19 cellular contexts compared by ENCODE assay signal in genomic region chr13:75763511-75763910, GRCh38.
DNase-seq lines count a peak whose midpoint lies in the region; ATAC-seq lines count a peak whose summit lies in the region.
"Had no signal": no experiment of that assay in that cellular context is flagged by ENCODE, and none has a peak within 500 bp of the region (broad histone marks: within the 10 kb centered on the region; RNA-seq: fewer than 3 reads in every experiment).

No MANE protein-coding gene starts in this region.

- no peaks in the 10 kb centered on the region for H3K9me3 ChIP-seq in endocrine pancreas (ENCODE audit: control insufficient read depth, low read length)
- H3K9me3 ChIP-seq in mucosa of stomach (ENCODE audit: control insufficient read depth, low read length): no peaks in the 10 kb centered on the region

- peaks cover 25% of the 10 kb centered on the region for H3K4me1 ChIP-seq in endocrine pancreas (ENCODE audit: control insufficient read depth, insufficient read depth, low read length)
- H3K4me1 ChIP-seq in mucosa of stomach (ENCODE audit: control insufficient read depth, insufficient read depth, low read length): peaks cover 27% of the 10 kb centered on the region

- H3K27me3 ChIP-seq in endocrine pancreas (ENCODE audit: control insufficient read depth, insufficient read depth, low read length) (no peaks in the 10 kb centered on the region), mucosa of stomach (ENCODE audit: control insufficient read depth, insufficient read depth, low read length) (no peaks in the 10 kb centered on the region)
- H3K27me3 ChIP-seq: brain microvascular endothelial cell had no signal

- peak overlapping the region; percentile 99 for H3K4me3 ChIP-seq in endocrine pancreas (ENCODE audit: control insufficient read depth, insufficient read depth, low read length)
- H3K4me3 ChIP-seq in mucosa of stomach (ENCODE audit: low read length): peak overlapping the region; percentile 7

- H3K9ac ChIP-seq in endocrine pancreas (ENCODE audit: control insufficient read depth, insufficient read depth, low read length) (no peak overlapping the region), mucosa of stomach (ENCODE audit: low read length) (peak overlapping the region; percentile 83)

- peaks cover 0 to 4% of the 10 kb centered on the region in 2 donors for H3K9me3 Mint-ChIP-seq in stimulated activated naive CD8-positive, alpha-beta T cell treated with anti-CD3 and anti-CD28 coated beads, Interleukin-15, amount 100 ng/mL, for 72 hours
- H3K9me3 Mint-ChIP-seq: natural killer cell treated with Interleukin-12 subunit alpha and Interleukin-12 subunit beta and Interleukin-15 and Interleukin-18, amount 100 ng/mL, for 72 hours had no signal

- H3K27me3 Mint-ChIP-seq in stimulated activated naive CD8-positive, alpha-beta T cell treated with anti-CD3 and anti-CD28 coated beads, Interleukin-15, amount 100 ng/mL, for 72 hours: no peaks in the 10 kb centered on the region
- H3K27me3 Mint-ChIP-seq: natural killer cell treated with Interleukin-12 subunit alpha and Interleukin-12 subunit beta and Interleukin-15 and Interleukin-18, amount 100 ng/mL, for 72 hours had no signal

- no peak for ATAC-seq in stimulated activated naive CD8-positive, alpha-beta T cell treated with anti-CD3 and anti-CD28 coated beads, Interleukin-15, amount 100 ng/mL, for 72 hours
- no peak for ATAC-seq in stimulated activated naive CD8-positive, alpha-beta T cell treated with anti-CD3 and anti-CD28 coated beads, Interleukin-15, Interleukin-2, amounts not matched to agents 100 U/mL and 50 U/mL, for 24 hours
- ATAC-seq in GM21576 (IDR thresholded peaks at IDR 0.05; ENCODE audit: unreplicated experiment) (no peak), HG03342 (IDR thresholded peaks at IDR 0.05; ENCODE audit: unreplicated experiment) (no peak)
- ATAC-seq: natural killer cell treated with Interleukin-12 subunit alpha and Interleukin-12 subunit beta and Interleukin-15 and Interleukin-18, amount 100 ng/mL, for 72 hours had no signal

- H3K4me1 Mint-ChIP-seq in stimulated activated naive CD8-positive, alpha-beta T cell treated with anti-CD3 and anti-CD28 coated beads, Interleukin-15, amount 100 ng/mL, for 72 hours: peaks cover 80% of the 10 kb centered on the region

- no peak for DNase-seq in stimulated activated naive CD8-positive, alpha-beta T cell treated with anti-CD3 and anti-CD28 coated beads, Interleukin-15, amount 100 ng/mL, for 72 hours
- no peak for DNase-seq in stimulated activated naive CD8-positive, alpha-beta T cell treated with anti-CD3 and anti-CD28 coated beads, Interleukin-15, Interleukin-2, amounts not matched to agents 100 U/mL and 50 U/mL, for 24 hours
- no peak for DNase-seq in NCI-H524 treated with DMSO at 0.1 percent for 48 hours (lab: John Stamatoyannopoulos, UW)
- DNase-seq in stimulated activated naive CD4-positive, alpha-beta T cell treated with Interleukin-2 at 50 U/mL for 16 hours (lab: John Stamatoyannopoulos, UW): no peak
- DNase-seq: activated CD4-positive, alpha-beta T cell treated with anti-CD3 and anti-CD28 coated beads, Interleukin-2, amount 50 U/mL, for 48 hours; brain microvascular endothelial cell; DMS153; effector memory CD4-positive, alpha-beta T cell; KBM-7; NCI-H1417; NCI-H226; retina; stimulated activated CD4-positive, alpha-beta T cell treated with anti-CD3 and anti-CD28 coated beads, Interleukin-4, amount 100 ng/mL, for 24 hours had no signal

- H3K36me3 ChIP-seq in endocrine pancreas (ENCODE audit: control insufficient read depth, insufficient read depth, low read length) (no peaks in the 10 kb centered on the region), mucosa of stomach (ENCODE audit: control insufficient read depth, insufficient read depth, low read length) (no peaks in the 10 kb centered on the region)

- H3K4me3 Mint-ChIP-seq in stimulated activated naive CD8-positive, alpha-beta T cell treated with anti-CD3 and anti-CD28 coated beads, Interleukin-15, amount 100 ng/mL, for 72 hours: peak overlapping the region; percentile 45 to 81
- H3K4me3 Mint-ChIP-seq: natural killer cell treated with Interleukin-12 subunit alpha and Interleukin-12 subunit beta and Interleukin-15 and Interleukin-18, amount 100 ng/mL, for 72 hours had no signal

- H3K27ac Mint-ChIP-seq in stimulated activated naive CD8-positive, alpha-beta T cell treated with anti-CD3 and anti-CD28 coated beads, Interleukin-15, amount 100 ng/mL, for 72 hours: peak overlapping the region in 1 of 2 donors; percentile 13
- H3K27ac Mint-ChIP-seq: activated T-helper 2 cell treated with anti-CD3 and anti-CD28 coated beads, Interferon-gamma antibody, Interleukin-2, Interleukin-4, amounts not matched to agents 10 μg/mL and 5 μg/mL and 100 μg/mL, durations not matched to agents 14 hours and 24 hours and 36 hours had no signal
